Comparison of ENCODE assay signal across 20 cellular contexts in the genomic region with DNA sequence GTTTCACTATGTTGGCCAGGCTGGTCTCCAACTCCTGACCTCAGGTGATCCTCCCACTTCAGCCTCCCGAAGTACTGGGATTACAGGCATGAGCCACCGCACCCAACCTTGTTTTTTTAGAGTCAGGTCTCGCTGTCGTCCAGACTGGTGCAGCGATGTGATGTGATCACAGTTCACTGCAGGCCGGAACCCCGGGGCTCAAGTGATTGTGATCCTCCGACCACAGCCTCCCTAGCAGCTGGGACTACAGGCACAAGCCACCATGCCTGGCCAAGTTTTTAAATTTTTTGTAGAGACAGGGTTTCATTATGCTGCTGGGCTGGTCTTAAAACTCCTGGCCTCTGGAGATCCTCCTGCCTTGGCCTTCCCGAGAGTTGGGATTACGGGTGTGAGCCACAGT.
"Had no signal": no experiment of that assay in that cellular context is flagged by ENCODE, and none has a peak within 500 bp of the region (broad histone marks: within the 10 kb centered on the region; RNA-seq: fewer than 3 reads in every experiment).

No MANE protein-coding gene starts in this region.

- H3K9me3 ChIP-seq: body of pancreas, suprapubic skin, transverse colon, vagina had no signal

- H3K27me3 Mint-ChIP-seq: activated CD4-positive, alpha-beta memory T cell treated with anti-CD3 and anti-CD28 coated beads for 36 hours; activated naive CD8-positive, alpha-beta T cell treated with anti-CD3 and anti-CD28 coated beads for 36 hours; progenitor cell of endocrine pancreas; stimulated activated naive CD8-positive, alpha-beta T cell treated with anti-CD3 and anti-CD28 coated beads, Interleukin-15, amount 100 ng/mL, for 72 hours had no signal

- H3K4me3 ChIP-seq: body of pancreas, suprapubic skin, transverse colon, vagina had no signal

- H3K27me3 ChIP-seq: body of pancreas, foreskin keratinocyte, suprapubic skin, transverse colon, vagina had no signal

- DNase-seq: activated CD4-positive, alpha-beta memory T cell treated with anti-CD3 and anti-CD28 coated beads for 36 hours; activated CD4-positive, alpha-beta T cell treated with anti-CD3 and anti-CD28 coated beads for 4 hours; activated naive CD8-positive, alpha-beta T cell treated with anti-CD3 and anti-CD28 coated beads for 36 hours; activated T-cell treated with anti-CD3 and anti-CD28 coated beads for 4 hours; amygdala; body of pancreas; caudate nucleus; endodermal cell; foreskin keratinocyte; midbrain; stimulated activated CD4-positive, alpha-beta T cell treated with anti-CD3 and anti-CD28 coated beads, Interleukin-12 subunit alpha, Interleukin-12 subunit beta, amount 100 ng/mL, for 4 hours; stimulated activated CD4-positive, alpha-beta T cell treated with anti-CD3 and anti-CD28 coated beads, Interleukin-1b, Interleukin-23, amount 100 ng/mL, for 48 hours; stimulated activated naive CD8-positive, alpha-beta T cell treated with anti-CD3 and anti-CD28 coated beads, Interleukin-15, amount 100 ng/mL, for 72 hours; T-helper 2 cell; transverse colon had no signal

- H3K27ac Mint-ChIP-seq: activated CD4-positive, alpha-beta memory T cell treated with anti-CD3 and anti-CD28 coated beads for 36 hours; activated naive CD8-positive, alpha-beta T cell treated with anti-CD3 and anti-CD28 coated beads for 36 hours; activated T-helper 1 cell treated with anti-CD3 and anti-CD28 coated beads, Interleukin-12 subunit alpha, Interleukin-12 subunit beta, Interleukin-2, Interleukin-4 antibody, amounts not matched to agents 30 ng/mL and 10 ng/mL and 1 ng/mL, durations not matched to agents 14 hours and 24 hours and 36 hours; progenitor cell of endocrine pancreas; stimulated activated naive CD8-positive, alpha-beta T cell treated with anti-CD3 and anti-CD28 coated beads, Interleukin-15, amount 100 ng/mL, for 72 hours had no signal

- H3K4me3 Mint-ChIP-seq: activated CD4-positive, alpha-beta memory T cell treated with anti-CD3 and anti-CD28 coated beads for 36 hours; activated naive CD8-positive, alpha-beta T cell treated with anti-CD3 and anti-CD28 coated beads for 36 hours; activated T-helper 1 cell treated with anti-CD3 and anti-CD28 coated beads, Interleukin-12 subunit alpha, Interleukin-12 subunit beta, Interleukin-2, Interleukin-4 antibody, amounts not matched to agents 30 ng/mL and 10 ng/mL and 1 ng/mL, durations not matched to agents 14 hours and 24 hours and 36 hours; endodermal cell; neural crest cell; stimulated activated naive CD8-positive, alpha-beta T cell treated with anti-CD3 and anti-CD28 coated beads, Interleukin-15, amount 100 ng/mL, for 72 hours had no signal

- H3K27ac ChIP-seq: body of pancreas, foreskin keratinocyte, suprapubic skin, vagina had no signal

- H3K4me1 ChIP-seq: foreskin keratinocyte, suprapubic skin had no signal

- H3K9me3 Mint-ChIP-seq: activated CD4-positive, alpha-beta memory T cell treated with anti-CD3 and anti-CD28 coated beads for 36 hours; activated naive CD8-positive, alpha-beta T cell treated with anti-CD3 and anti-CD28 coated beads for 36 hours; activated T-helper 1 cell treated with anti-CD3 and anti-CD28 coated beads, Interleukin-12 subunit alpha, Interleukin-12 subunit beta, Interleukin-2, Interleukin-4 antibody, amounts not matched to agents 30 ng/mL and 10 ng/mL and 1 ng/mL, durations not matched to agents 14 hours and 24 hours and 36 hours; endodermal cell; neural crest cell; stimulated activated naive CD8-positive, alpha-beta T cell treated with anti-CD3 and anti-CD28 coated beads, Interleukin-15, amount 100 ng/mL, for 72 hours had no signal

- ATAC-seq: body of pancreas; foreskin keratinocyte; stimulated activated naive CD8-positive, alpha-beta T cell treated with anti-CD3 and anti-CD28 coated beads, Interleukin-15, amount 100 ng/mL, for 72 hours had no signal
